In the genomic region with DNA sequence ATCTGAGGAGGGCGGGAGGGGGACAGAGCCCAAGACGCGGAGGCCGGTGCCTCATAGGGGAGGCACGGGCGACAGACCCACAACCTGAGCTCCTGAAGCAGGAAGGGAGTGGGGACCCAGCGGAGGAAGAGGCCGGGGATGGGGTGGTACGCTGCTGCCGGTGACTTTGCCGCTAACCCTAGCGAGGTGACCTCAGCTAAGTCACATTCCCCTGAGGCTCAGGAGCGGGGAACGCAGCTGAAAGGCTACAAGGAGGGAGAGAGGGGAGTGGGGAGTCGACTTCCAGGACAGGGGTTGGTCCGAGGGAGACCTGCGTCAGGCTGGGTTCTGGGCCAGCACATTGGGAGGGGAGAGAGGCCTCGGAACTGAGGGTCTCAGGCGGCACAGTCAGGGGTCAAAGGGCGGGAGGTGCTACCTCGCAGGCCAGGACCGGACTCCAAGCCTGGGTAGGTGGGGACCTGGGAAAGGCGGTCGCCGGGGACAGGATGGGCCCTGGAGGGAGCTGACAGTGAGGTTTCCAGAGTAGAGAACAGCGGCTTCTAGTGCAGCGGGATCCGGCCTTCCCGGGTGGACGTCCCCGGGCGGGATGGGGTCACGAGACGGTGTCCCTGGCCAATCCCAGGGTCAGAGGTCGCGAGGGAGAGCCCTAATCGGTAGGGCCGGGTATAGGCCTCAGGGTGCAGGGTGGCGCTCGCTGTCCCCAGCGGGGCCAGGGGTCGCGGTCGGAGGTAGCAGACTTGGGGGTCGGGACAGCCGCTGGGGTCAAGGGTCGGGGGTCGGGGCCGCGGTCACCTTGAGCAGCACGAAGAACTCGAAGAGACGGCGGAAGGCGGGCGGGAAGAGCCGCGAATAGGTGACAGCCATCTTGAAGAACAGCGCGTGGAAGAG, we compare ENCODE assay signal across 6 cellular contexts. TPM values are rescaled to one million over a fixed set of nuclear protein-coding genes. Genes with fewer than 3 reads are reported as not detected.
DNase-seq lines count a peak whose midpoint lies in the region; ATAC-seq and TF ChIP-seq lines count a peak whose summit lies in the region.

No MANE protein-coding gene starts in this region.

- H4K91ac ChIP-seq in mesenchymal stem cell (ENCODE audit: low read length) = peak overlapping the region; percentile 29

- H3K4me3 Mint-ChIP-seq in activated T-helper 1 cell treated with anti-CD3 and anti-CD28 coated beads, Interleukin-12 subunit alpha, Interleukin-12 subunit beta, Interleukin-2, Interleukin-4 antibody, amounts not matched to agents 30 ng/mL and 10 ng/mL and 1 ng/mL, durations not matched to agents 14 hours and 24 hours and 36 hours = peak overlapping the region; percentile 95

- H3K79me1 ChIP-seq in mesenchymal stem cell (replicated peaks; ENCODE audit: low read length, poor library complexity, severe bottlenecking) = no peaks in the 10 kb centered on the region

- 6% methylated on average over 51 of the region's 60 CpGs for WGBS in mesenchymal stem cell

- H3K23ac ChIP-seq in mesenchymal stem cell (ENCODE audit: low read length in 2 of 2) = peak overlapping the region in 1 of 2 experiments; percentile 94

- H3K14ac ChIP-seq in mesenchymal stem cell (ENCODE audit: low read length in 2 of 2) = peak overlapping the region in 1 of 2 experiments; percentile 94

- peak overlapping the region; percentile 90 for H3K9ac ChIP-seq in mesenchymal stem cell (ENCODE audit: low read length)

- peak overlapping the region in 1 of 2 experiments; percentile 51 for H2BK12ac ChIP-seq in mesenchymal stem cell (ENCODE audit: low read length in 2 of 2)

- H4K8ac ChIP-seq in mesenchymal stem cell (ENCODE audit: low read length) = peak overlapping the region; percentile 80

- H3K9me3 ChIP-seq in mesenchymal stem cell (ENCODE audit: control insufficient read depth, low read length) = no peaks in the 10 kb centered on the region

- peak overlapping the region; percentile 96 for H3K4me2 ChIP-seq in mesenchymal stem cell (ENCODE audit: low read length, poor library complexity, severe bottlenecking)

- peak overlapping the region; percentile 56 for H2BK15ac ChIP-seq in mesenchymal stem cell (ENCODE audit: low read depth, poor library complexity, severe bottlenecking)

- DNase-seq in activated T-helper 1 cell treated with anti-CD3 and anti-CD28 coated beads, Interleukin-12 subunit alpha, Interleukin-12 subunit beta, Interleukin-2, Interleukin-4 antibody, amounts not matched to agents 30 ng/mL and 10 ng/mL and 1 ng/mL, durations not matched to agents 14 hours and 24 hours and 36 hours (ENCODE audit: low spot score) = no peak
- no peak for DNase-seq in mesenchymal stem cell
- DNase-seq in central memory CD4-positive, alpha-beta T cell = no peak

- no peak overlapping the region for H2AFZ ChIP-seq in mesenchymal stem cell (ENCODE audit: low read depth, low read length)

- H3K36me3 Mint-ChIP-seq in activated T-helper 1 cell treated with anti-CD3 and anti-CD28 coated beads, Interleukin-12 subunit alpha, Interleukin-12 subunit beta, Interleukin-2, Interleukin-4 antibody, amounts not matched to agents 30 ng/mL and 10 ng/mL and 1 ng/mL, durations not matched to agents 14 hours and 24 hours and 36 hours (ENCODE audit: low read depth) = peaks cover 4% of the 10 kb centered on the region

- H3K36me3 ChIP-seq in mesenchymal stem cell (ENCODE audit: control insufficient read depth in 1 of 2, insufficient read depth in 2 of 2, low read depth in 1 of 2, low read length in 2 of 2) = peaks cover 0 to 29% of the 10 kb centered on the region in 2 experiments

- H3K27ac ChIP-seq in mesenchymal stem cell (ENCODE audit: low read length, poor library complexity, severe bottlenecking) = no peak overlapping the region

- ATAC-seq in GM21825 (IDR thresholded peaks at IDR 0.05; ENCODE audit: unreplicated experiment) = peak; percentile 3
- no peak for ATAC-seq in GM21786 (IDR thresholded peaks at IDR 0.05; ENCODE audit: unreplicated experiment)
- no peak for ATAC-seq in GM18505 (IDR thresholded peaks at IDR 0.05; ENCODE audit: unreplicated experiment)

- peak overlapping the region; percentile 94 to 96 for H3K18ac ChIP-seq in mesenchymal stem cell (ENCODE audit: low read depth in 1 of 2, low read length in 2 of 2)

- no peaks in the 10 kb centered on the region for H3K27me3 ChIP-seq in mesenchymal stem cell (ENCODE audit: control insufficient read depth in 1 of 2, insufficient read depth in 1 of 2, low read length in 2 of 2)

- peak overlapping the region; percentile 9 for H2BK5ac ChIP-seq in mesenchymal stem cell (ENCODE audit: low read depth, low read length, poor library complexity, severe bottlenecking)

- intact Hi-C loops in activated T-helper 1 cell treated with anti-CD3 and anti-CD28 coated beads, Interleukin-12 subunit alpha, Interleukin-12 subunit beta, Interleukin-2, Interleukin-4 antibody, amounts not matched to agents 30 ng/mL and 10 ng/mL and 1 ng/mL, durations not matched to agents 14 hours and 24 hours and 36 hours (cut with micrococcal nuclease) = loop anchor here (2.0 to 5.0 kb wide), 3 partner anchors 35 to 172 kb away; partner anchors contain the start of gene WDR18

- peak overlapping the region; percentile 84 for H2BK120ac ChIP-seq in mesenchymal stem cell (ENCODE audit: low read depth, low read length)

- H3K4ac ChIP-seq in mesenchymal stem cell (ENCODE audit: low read depth in 1 of 2, low read length in 2 of 2) = peak overlapping the region; percentile 52 to 69

- H3K4me1 ChIP-seq in mesenchymal stem cell (ENCODE audit: control insufficient read depth, insufficient read depth, low read depth, low read length) = peaks cover 51% of the 10 kb centered on the region

- peaks cover 2% of the 10 kb centered on the region for H3K27me3 Mint-ChIP-seq in activated T-helper 1 cell treated with anti-CD3 and anti-CD28 coated beads, Interleukin-12 subunit alpha, Interleukin-12 subunit beta, Interleukin-2, Interleukin-4 antibody, amounts not matched to agents 30 ng/mL and 10 ng/mL and 1 ng/mL, durations not matched to agents 14 hours and 24 hours and 36 hours (ENCODE audit: insufficient read depth)

- peaks cover 28% of the 10 kb centered on the region for H3K4me1 Mint-ChIP-seq in activated T-helper 1 cell treated with anti-CD3 and anti-CD28 coated beads, Interleukin-12 subunit alpha, Interleukin-12 subunit beta, Interleukin-2, Interleukin-4 antibody, amounts not matched to agents 30 ng/mL and 10 ng/mL and 1 ng/mL, durations not matched to agents 14 hours and 24 hours and 36 hours (ENCODE audit: low read depth)

- H2AK5ac ChIP-seq in mesenchymal stem cell (ENCODE audit: low read length, severe bottlenecking) = no peak overlapping the region

- H3K27ac Mint-ChIP-seq in activated T-helper 1 cell treated with anti-CD3 and anti-CD28 coated beads, Interleukin-12 subunit alpha, Interleukin-12 subunit beta, Interleukin-2, Interleukin-4 antibody, amounts not matched to agents 30 ng/mL and 10 ng/mL and 1 ng/mL, durations not matched to agents 14 hours and 24 hours and 36 hours = peak overlapping the region; percentile 87

- H3K4me3 ChIP-seq in mesenchymal stem cell (ENCODE audit: insufficient read depth in 1 of 2, low read depth in 1 of 2, low read length in 2 of 2) = peak overlapping the region; percentile 73 to 96

- no peaks in the 10 kb centered on the region for H3K9me3 Mint-ChIP-seq in activated T-helper 1 cell treated with anti-CD3 and anti-CD28 coated beads, Interleukin-12 subunit alpha, Interleukin-12 subunit beta, Interleukin-2, Interleukin-4 antibody, amounts not matched to agents 30 ng/mL and 10 ng/mL and 1 ng/mL, durations not matched to agents 14 hours and 24 hours and 36 hours

- TF ChIP-seq POLR2A in GM18505 (IDR thresholded peaks at IDR 0.05; ENCODE audit: borderline replicate concordance, extremely low read depth, insufficient read depth, insufficient read length) = no peak

RNA-seq across cellular contexts. Expression of gene TMEM259, which starts 0.7 kb away (rescaled TPM):
- total RNA-seq in activated T-helper 1 cell treated with anti-CD3 and anti-CD28 coated beads, Interleukin-12 subunit alpha, Interleukin-12 subunit beta, Interleukin-2, Interleukin-4 antibody, amounts not matched to agents 30 ng/mL and 10 ng/mL and 1 ng/mL, durations not matched to agents 14 hours and 24 hours and 36 hours = 162 and 170 TPM in 2 replicates
- polyA plus RNA-seq in mesenchymal stem cell (2013, experiment 1 of 2) = 115 TPM
- polyA plus RNA-seq in mesenchymal stem cell (2013, experiment 2 of 2) = 119 TPM

RNA-seq across cellular contexts. Expression of gene RNU6-2, which starts 1.1 kb away (rescaled TPM):
- total RNA-seq in activated T-helper 1 cell treated with anti-CD3 and anti-CD28 coated beads, Interleukin-12 subunit alpha, Interleukin-12 subunit beta, Interleukin-2, Interleukin-4 antibody, amounts not matched to agents 30 ng/mL and 10 ng/mL and 1 ng/mL, durations not matched to agents 14 hours and 24 hours and 36 hours = not detected in 2 replicates
- not detected for polyA plus RNA-seq in mesenchymal stem cell (2013, experiment 1 of 2)
- not detected for polyA plus RNA-seq in mesenchymal stem cell (2013, experiment 2 of 2)

RNA-seq across cellular contexts. Expression of gene CNN2, which starts 6.2 kb away (rescaled TPM):
- total RNA-seq in activated T-helper 1 cell treated with anti-CD3 and anti-CD28 coated beads, Interleukin-12 subunit alpha, Interleukin-12 subunit beta, Interleukin-2, Interleukin-4 antibody, amounts not matched to agents 30 ng/mL and 10 ng/mL and 1 ng/mL, durations not matched to agents 14 hours and 24 hours and 36 hours = 112 and 114 TPM in 2 replicates
- polyA plus RNA-seq in mesenchymal stem cell (2013, experiment 1 of 2) = 374 TPM
- 362 TPM for polyA plus RNA-seq in mesenchymal stem cell (2013, experiment 2 of 2)

RNA-seq across cellular contexts. Expression of gene ABCA7, which starts 19.7 kb away (rescaled TPM):
- total RNA-seq in activated T-helper 1 cell treated with anti-CD3 and anti-CD28 coated beads, Interleukin-12 subunit alpha, Interleukin-12 subunit beta, Interleukin-2, Interleukin-4 antibody, amounts not matched to agents 30 ng/mL and 10 ng/mL and 1 ng/mL, durations not matched to agents 14 hours and 24 hours and 36 hours = 15.8 and 18.3 TPM in 2 replicates
- polyA plus RNA-seq in mesenchymal stem cell (2013, experiment 1 of 2) = 8.4 TPM
- 8.4 TPM for polyA plus RNA-seq in mesenchymal stem cell (2013, experiment 2 of 2)

RNA-seq across cellular contexts. Expression of gene GRIN3B, which starts 20.0 kb away (rescaled TPM):
- total RNA-seq in activated T-helper 1 cell treated with anti-CD3 and anti-CD28 coated beads, Interleukin-12 subunit alpha, Interleukin-12 subunit beta, Interleukin-2, Interleukin-4 antibody, amounts not matched to agents 30 ng/mL and 10 ng/mL and 1 ng/mL, durations not matched to agents 14 hours and 24 hours and 36 hours = not detected in 2 replicates
- polyA plus RNA-seq in mesenchymal stem cell (2013, experiment 1 of 2) = 0.66 TPM
- polyA plus RNA-seq in mesenchymal stem cell (2013, experiment 2 of 2) = 0.56 TPM
